16 cellular contexts compared by ENCODE assay signal in genomic region chr11:65021003-65021402, GRCh38. TPM values are rescaled to one million over a fixed set of nuclear protein-coding genes. Genes with fewer than 3 reads are reported as not detected.
DNase-seq lines count a peak whose midpoint lies in the region; ATAC-seq and TF ChIP-seq lines count a peak whose summit lies in the region.
"Had no signal": no experiment of that assay in that cellular context is flagged by ENCODE, and none has a peak within 500 bp of the region (broad histone marks: within the 10 kb centered on the region; RNA-seq: fewer than 3 reads in every experiment).

No MANE protein-coding gene starts in this region.

- H3K27me3 Mint-ChIP-seq in activated naive CD8-positive, alpha-beta T cell treated with anti-CD3 and anti-CD28 coated beads, Interleukin-2, amount 10 ng/mL, durations not matched to agents 7 days and 5 days = no peaks in the 10 kb centered on the region
- no peaks in the 10 kb centered on the region for H3K27me3 Mint-ChIP-seq in activated naive CD8-positive, alpha-beta T cell treated with anti-CD3 and anti-CD28 coated beads, Interleukin-2, amount 50 U/mL, for 24 hours
- no peaks in the 10 kb centered on the region for H3K27me3 Mint-ChIP-seq in natural killer cell (ENCODE audit: low read depth in 2 of 2)
- H3K27me3 Mint-ChIP-seq: B cell; CD4-positive, CD25-positive, alpha-beta regulatory T cell had no signal

- peaks cover 19% of the 10 kb centered on the region for H3K4me1 Mint-ChIP-seq in activated naive CD8-positive, alpha-beta T cell treated with anti-CD3 and anti-CD28 coated beads, Interleukin-2, amount 10 ng/mL, durations not matched to agents 7 days and 5 days
- H3K4me1 Mint-ChIP-seq in activated naive CD8-positive, alpha-beta T cell treated with anti-CD3 and anti-CD28 coated beads, Interleukin-2, amount 50 U/mL, for 24 hours = peaks cover 8% of the 10 kb centered on the region
- peaks cover 0 to 11% of the 10 kb centered on the region in 2 donors for H3K4me1 Mint-ChIP-seq in natural killer cell

- intact Hi-C loops in natural killer cell (cut with micrococcal nuclease) = no loop called here

- no peaks in the 10 kb centered on the region for H3K9me3 Mint-ChIP-seq in activated naive CD8-positive, alpha-beta T cell treated with anti-CD3 and anti-CD28 coated beads, Interleukin-2, amount 10 ng/mL, durations not matched to agents 7 days and 5 days
- H3K9me3 Mint-ChIP-seq in activated naive CD8-positive, alpha-beta T cell treated with anti-CD3 and anti-CD28 coated beads, Interleukin-2, amount 50 U/mL, for 24 hours = no peaks in the 10 kb centered on the region
- H3K9me3 Mint-ChIP-seq in natural killer cell = no peaks in the 10 kb centered on the region
- H3K9me3 Mint-ChIP-seq: CD4-positive, CD25-positive, alpha-beta regulatory T cell; CD8-positive, alpha-beta T cell; HFFc6 had no signal

- peaks cover 17% of the 10 kb centered on the region for H3K36me3 Mint-ChIP-seq in activated naive CD8-positive, alpha-beta T cell treated with anti-CD3 and anti-CD28 coated beads, Interleukin-2, amount 10 ng/mL, durations not matched to agents 7 days and 5 days
- peaks cover 18% of the 10 kb centered on the region for H3K36me3 Mint-ChIP-seq in activated naive CD8-positive, alpha-beta T cell treated with anti-CD3 and anti-CD28 coated beads, Interleukin-2, amount 50 U/mL, for 24 hours (ENCODE audit: low read depth)
- H3K36me3 Mint-ChIP-seq in natural killer cell = no peaks in the 10 kb centered on the region
- H3K36me3 Mint-ChIP-seq: CD4-positive, CD25-positive, alpha-beta regulatory T cell had no signal

- H3K27ac Mint-ChIP-seq in activated naive CD8-positive, alpha-beta T cell treated with anti-CD3 and anti-CD28 coated beads, Interleukin-2, amount 10 ng/mL, durations not matched to agents 7 days and 5 days = no peak overlapping the region
- no peak overlapping the region for H3K27ac Mint-ChIP-seq in activated naive CD8-positive, alpha-beta T cell treated with anti-CD3 and anti-CD28 coated beads, Interleukin-2, amount 50 U/mL, for 24 hours
- no peak overlapping the region for H3K27ac Mint-ChIP-seq in natural killer cell
- H3K27ac Mint-ChIP-seq: B cell; CD4-positive, CD25-positive, alpha-beta regulatory T cell; CD8-positive, alpha-beta T cell; HFFc6 had no signal

- POLR2A ChIA-PET in activated naive CD8-positive, alpha-beta T cell treated with anti-CD3 and anti-CD28 coated beads, Interleukin-2, amount 10 ng/mL, durations not matched to agents 7 days and 5 days (lab: Charles Lee) = no interaction called here

- peak; percentile 58 for DNase-seq in NK-92 treated with Interleukin-12 subunit alpha and Interleukin-12 subunit beta, amount 100 ng/mL, for 24 hours (lab: John Stamatoyannopoulos, UW)
- DNase-seq in NK-92 (lab: John Stamatoyannopoulos, UW; ENCODE audit: unreplicated experiment) = no peak
- DNase-seq in activated naive CD8-positive, alpha-beta T cell treated with anti-CD3 and anti-CD28 coated beads, Interleukin-2, amount 10 ng/mL, durations not matched to agents 7 days and 5 days = no peak
- DNase-seq in activated naive CD8-positive, alpha-beta T cell treated with anti-CD3 and anti-CD28 coated beads, Interleukin-2, amount 50 U/mL, for 24 hours = no peak
- DNase-seq in natural killer cell = no peak
- no peak for DNase-seq in NCI-H1048 (lab: John Stamatoyannopoulos, UW)
- DNase-seq in T1000 (lab: John Stamatoyannopoulos, UW) = no peak
- no peak for DNase-seq in middle frontal gyrus (ENCODE audit: extremely low spot score, low spot score)
- DNase-seq: Caco-2; CD4-positive, CD25-positive, alpha-beta regulatory T cell; CD8-positive, alpha-beta T cell; DMS153; DND-41; GOT3; HFFc6 had no signal

- peak; percentile 57 for ATAC-seq in activated naive CD8-positive, alpha-beta T cell treated with anti-CD3 and anti-CD28 coated beads, Interleukin-2, amount 10 ng/mL, durations not matched to agents 7 days and 5 days (ENCODE audit: low read depth)
- no peak for ATAC-seq in activated naive CD8-positive, alpha-beta T cell treated with anti-CD3 and anti-CD28 coated beads, Interleukin-2, amount 50 U/mL, for 24 hours
- peak in 2 of 3 donors; percentile 38 to 73 for ATAC-seq in natural killer cell
- ATAC-seq: CD8-positive, alpha-beta T cell had no signal

- no peak overlapping the region for H3K4me3 Mint-ChIP-seq in activated naive CD8-positive, alpha-beta T cell treated with anti-CD3 and anti-CD28 coated beads, Interleukin-2, amount 10 ng/mL, durations not matched to agents 7 days and 5 days
- no peak overlapping the region for H3K4me3 Mint-ChIP-seq in activated naive CD8-positive, alpha-beta T cell treated with anti-CD3 and anti-CD28 coated beads, Interleukin-2, amount 50 U/mL, for 24 hours
- H3K4me3 Mint-ChIP-seq in natural killer cell = no peak overlapping the region
- H3K4me3 Mint-ChIP-seq: B cell; CD4-positive, CD25-positive, alpha-beta regulatory T cell; CD8-positive, alpha-beta T cell; HFFc6 had no signal

- no peak for TF ChIP-seq CTCF in natural killer cell (IDR thresholded peaks at IDR 0.05)

RNA-seq across cellular contexts. Expression of gene SNX15, which starts 6.2 kb away (rescaled TPM):
- 10 to 100 TPM; 22.4 to 28.3 TPM for total RNA-seq in activated naive CD8-positive, alpha-beta T cell treated with anti-CD3 and anti-CD28 coated beads, Interleukin-2, amount 10 ng/mL, durations not matched to agents 7 days and 5 days
- total RNA-seq in natural killer cell = 10 to 100 TPM; 16.9 to 28.1 (median 27.1) TPM

RNA-seq across cellular contexts. Expression of gene ARL2, which starts 7.0 kb away (rescaled TPM):
- total RNA-seq in activated naive CD8-positive, alpha-beta T cell treated with anti-CD3 and anti-CD28 coated beads, Interleukin-2, amount 10 ng/mL, durations not matched to agents 7 days and 5 days = 10 to 100 TPM; 69.5 to 70.2 TPM
- total RNA-seq in natural killer cell = 10 to 100 TPM; 19.9 to 20.5 (median 20.2) TPM

RNA-seq across cellular contexts. Expression of gene SAC3D1, which starts 20.0 kb away (rescaled TPM):
- total RNA-seq in activated naive CD8-positive, alpha-beta T cell treated with anti-CD3 and anti-CD28 coated beads, Interleukin-2, amount 10 ng/mL, durations not matched to agents 7 days and 5 days = 10 to 100 TPM; 24.2 to 25.8 TPM
- 1 to 10 TPM; 2.0 to 3.5 (median 2.8) TPM for total RNA-seq in natural killer cell

RNA-seq across cellular contexts. Expression of gene BATF2, which starts 24.2 kb away (rescaled TPM):
- 1 to 10 TPM; 1.2 TPM for total RNA-seq in activated naive CD8-positive, alpha-beta T cell treated with anti-CD3 and anti-CD28 coated beads, Interleukin-2, amount 10 ng/mL, durations not matched to agents 7 days and 5 days
- under 1 TPM in 1 of 3 donors, not detected in 2; 0.30 TPM for total RNA-seq in natural killer cell
- total RNA-seq: CD4-positive, CD25-positive, alpha-beta regulatory T cell; CD8-positive, alpha-beta T cell had no signal

RNA-seq across cellular contexts. Expression of gene NAALADL1, which starts 37.4 kb away (rescaled TPM):
- 10 to 100 TPM; 19.8 to 22.3 TPM for total RNA-seq in activated naive CD8-positive, alpha-beta T cell treated with anti-CD3 and anti-CD28 coated beads, Interleukin-2, amount 10 ng/mL, durations not matched to agents 7 days and 5 days
- 10 to 100 TPM; 41.6 to 54.1 (median 46.0) TPM for total RNA-seq in natural killer cell
- total RNA-seq: HFFc6 had no signal

Comparison
In these comparisons a context has a peak if more than half of its experiments do, and no peak if none do; other contexts are left out.
1. RNA of gene SAC3D1, which starts 20.0 kb away (total RNA-seq): 24.2 to 25.8 TPM in activated naive CD8-positive, alpha-beta T cell treated with anti-CD3 and anti-CD28 coated beads, Interleukin-2, amount 10 ng/mL, durations not matched to agents 7 days and 5 days; 2.0 to 3.5 TPM in natural killer cell; every median in the first group is over 4 times any median in the second.